In the genomic region with DNA sequence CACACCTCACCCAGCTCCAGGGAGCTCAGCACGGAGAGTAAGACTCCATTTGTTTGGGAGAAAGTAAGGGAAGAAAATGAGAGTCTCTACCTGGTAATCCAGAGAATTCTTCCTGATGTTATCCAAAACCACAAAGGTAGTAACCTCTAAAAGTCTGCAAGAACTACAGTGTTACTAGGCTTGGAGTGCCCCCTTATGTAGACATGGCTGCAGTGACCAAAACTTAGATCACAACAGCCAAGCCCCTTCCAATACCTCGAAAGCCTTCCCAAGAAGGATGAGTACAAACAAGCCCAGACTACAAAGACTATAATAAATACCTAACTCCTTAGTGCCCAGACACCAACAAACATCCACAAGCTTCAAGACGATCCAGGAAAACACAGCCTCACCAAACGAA, we compare ENCODE assay signal across 16 cellular contexts. TPM values are rescaled to one million over a fixed set of nuclear protein-coding genes. Genes with fewer than 3 reads are reported as not detected.
DNase-seq lines count a peak whose midpoint lies in the region; ATAC-seq and TF ChIP-seq lines count a peak whose summit lies in the region.
"Had no signal": no experiment of that assay in that cellular context is flagged by ENCODE, and none has a peak within 500 bp of the region (broad histone marks: within the 10 kb centered on the region; RNA-seq: fewer than 3 reads in every experiment).

No MANE protein-coding gene starts in this region.

- H3K4me3 ChIP-seq in SK-N-SH (ENCODE audit: low read depth in 2 of 2, low read length in 1 of 2), result no peak overlapping the region
- H3K4me3 ChIP-seq: A549, gastrocnemius medialis, upper lobe of left lung had no signal

- no peaks in the 10 kb centered on the region for H3K27me3 Mint-ChIP-seq in activated CD4-positive, alpha-beta memory T cell treated with anti-CD3 and anti-CD28 coated beads, Interleukin-2, amount 10 ng/mL, durations not matched to agents 7 days and 5 days
- no peaks in the 10 kb centered on the region for H3K27me3 Mint-ChIP-seq in stimulated activated memory B cell treated with anti-CD40 and anti-IgM and Interleukin-4, amounts not matched to agents 10 μg/mL and 1 μg/mL and 100 μg/mL, for 72 hours

- no peak overlapping the region for H3K27ac ChIP-seq in SK-N-SH (ENCODE audit: low read depth in 2 of 2, low read length in 1 of 2)
- H3K27ac ChIP-seq: A549, gastrocnemius medialis, upper lobe of left lung had no signal

- in situ Hi-C loops in G401 (cut with HindIII; ENCODE audit: low sequenced_read_pairs), result no loop called here

- no peak overlapping the region for H3K4me3 Mint-ChIP-seq in activated CD4-positive, alpha-beta memory T cell treated with anti-CD3 and anti-CD28 coated beads, Interleukin-2, amount 10 ng/mL, durations not matched to agents 7 days and 5 days
- no peak overlapping the region for H3K4me3 Mint-ChIP-seq in stimulated activated memory B cell treated with anti-CD40 and anti-IgM and Interleukin-4, amounts not matched to agents 10 μg/mL and 1 μg/mL and 100 μg/mL, for 72 hours

- no peak for TF ChIP-seq CTCF in SK-N-SH (IDR thresholded peaks at IDR 0.05)

- TF ChIP-seq EP300 in SK-N-SH (IDR thresholded peaks at IDR 0.05; ENCODE audit: borderline replicate concordance in 1 of 2, low read depth in 1 of 2, low read length in 1 of 2), result no peak

- H3K4me2 ChIP-seq in SK-N-SH, result no peak overlapping the region
- H3K4me2 ChIP-seq: A549 had no signal

- H3K4me1 Mint-ChIP-seq in activated CD4-positive, alpha-beta memory T cell treated with anti-CD3 and anti-CD28 coated beads, Interleukin-2, amount 10 ng/mL, durations not matched to agents 7 days and 5 days, result peaks cover 41% of the 10 kb centered on the region
- peaks cover 66% of the 10 kb centered on the region for H3K4me1 Mint-ChIP-seq in stimulated activated memory B cell treated with anti-CD40 and anti-IgM and Interleukin-4, amounts not matched to agents 10 μg/mL and 1 μg/mL and 100 μg/mL, for 72 hours

- no peaks in the 10 kb centered on the region for H3K9me3 ChIP-seq in SK-N-SH
- H3K9me3 ChIP-seq: A549, gastrocnemius medialis, upper lobe of left lung had no signal

- H4K20me1 ChIP-seq in SK-N-SH (ENCODE audit: insufficient read depth), result no peaks in the 10 kb centered on the region

- H3K36me3 Mint-ChIP-seq in activated CD4-positive, alpha-beta memory T cell treated with anti-CD3 and anti-CD28 coated beads, Interleukin-2, amount 10 ng/mL, durations not matched to agents 7 days and 5 days (ENCODE audit: low read depth), result peaks cover 70% of the 10 kb centered on the region
- peaks cover 29% of the 10 kb centered on the region for H3K36me3 Mint-ChIP-seq in stimulated activated memory B cell treated with anti-CD40 and anti-IgM and Interleukin-4, amounts not matched to agents 10 μg/mL and 1 μg/mL and 100 μg/mL, for 72 hours

- CTCF ChIA-PET in SK-N-SH (lab: Yijun Ruan, JAX), result interaction anchor here (1.1 to 1.6 kb wide), 4 partner anchors 35 to 81 kb away, joined by 4 to 5 read pairs (median 4); no protein-coding TSS in a partner anchor
- CTCF ChIA-PET in activated CD4-positive, alpha-beta memory T cell treated with anti-CD3 and anti-CD28 coated beads, Interleukin-2, amount 10 ng/mL, durations not matched to agents 7 days and 5 days (lab: Charles Lee), result no interaction called here

- POLR2A ChIA-PET in SK-N-SH (lab: Yijun Ruan, JAX), result no interaction called here
- POLR2A ChIA-PET in activated CD4-positive, alpha-beta memory T cell treated with anti-CD3 and anti-CD28 coated beads, Interleukin-2, amount 10 ng/mL, durations not matched to agents 7 days and 5 days (lab: Charles Lee), result no interaction called here

- no peaks in the 10 kb centered on the region; the same call in 1 of the 2 replicates for H3K79me2 ChIP-seq in SK-N-SH (ENCODE audit: insufficient read depth)

- H2AFZ ChIP-seq in SK-N-SH (ENCODE audit: low read depth), result no peak overlapping the region

- H3K27ac Mint-ChIP-seq in activated CD4-positive, alpha-beta memory T cell treated with anti-CD3 and anti-CD28 coated beads, Interleukin-2, amount 10 ng/mL, durations not matched to agents 7 days and 5 days, result peak overlapping the region; percentile 50
- no peak overlapping the region for H3K27ac Mint-ChIP-seq in stimulated activated memory B cell treated with anti-CD40 and anti-IgM and Interleukin-4, amounts not matched to agents 10 μg/mL and 1 μg/mL and 100 μg/mL, for 72 hours

- no peaks in the 10 kb centered on the region for H3K9me3 Mint-ChIP-seq in activated CD4-positive, alpha-beta memory T cell treated with anti-CD3 and anti-CD28 coated beads, Interleukin-2, amount 10 ng/mL, durations not matched to agents 7 days and 5 days
- no peaks in the 10 kb centered on the region for H3K9me3 Mint-ChIP-seq in stimulated activated memory B cell treated with anti-CD40 and anti-IgM and Interleukin-4, amounts not matched to agents 10 μg/mL and 1 μg/mL and 100 μg/mL, for 72 hours

- ATAC-seq in SK-N-SH treated with all-trans-retinoic acid at 6 μM for 48 hours, result no peak
- ATAC-seq in stimulated activated memory B cell treated with anti-CD40 and anti-IgM and Interleukin-4, amounts not matched to agents 10 μg/mL and 1 μg/mL and 100 μg/mL, for 72 hours, result no peak
- ATAC-seq: gastrocnemius medialis had no signal

- no peaks in the 10 kb centered on the region for H3K27me3 ChIP-seq in SK-N-SH (ENCODE audit: insufficient read depth)
- H3K27me3 ChIP-seq: gastrocnemius medialis, upper lobe of left lung had no signal

- H3K9ac ChIP-seq in SK-N-SH, result no peak overlapping the region

- H3K4me1 ChIP-seq in SK-N-SH (ENCODE audit: control insufficient read depth in 1 of 2, insufficient read depth in 2 of 2, low read depth in 1 of 2, low read length in 1 of 2), result peaks cover 0 to 14% of the 10 kb centered on the region in 2 experiments; a peak in 1 of 4 replicates

- DNase-seq in SK-N-SH, result no peak
- DNase-seq in G401 (ENCODE audit: low spot score), result peak; percentile 12
- DNase-seq in activated CD4-positive, alpha-beta memory T cell treated with anti-CD3 and anti-CD28 coated beads, Interleukin-2, amount 10 ng/mL, durations not matched to agents 7 days and 5 days, result no peak
- peak; percentile 61 for DNase-seq in islet precursor cell
- DNase-seq in NCI-H1417 treated with DMSO at 0.1 percent for 48 hours (lab: John Stamatoyannopoulos, UW), result no peak
- DNase-seq in SHP77 (lab: John Stamatoyannopoulos, UW), result no peak
- DNase-seq: effector CD8-positive, alpha-beta T cell; gastrocnemius medialis; NCI-H1436 treated with DMSO at 0.1 percent for 48 hours; Right ventricle myocardium superior; upper lobe of left lung had no signal

- peaks cover 0 to 6% of the 10 kb centered on the region in 2 experiments for H3K36me3 ChIP-seq in SK-N-SH (replicated peaks in 1 of 2; ENCODE audit: control insufficient read depth in 1 of 2, insufficient read depth in 2 of 2, low read length in 1 of 2)

- TF ChIP-seq RAD21 in SK-N-SH (IDR thresholded peaks at IDR 0.05; ENCODE audit: low read length), result peak; percentile 17; the same call in 1 of the 2 replicates

- no peaks in the 10 kb centered on the region for H3K9me2 ChIP-seq in SK-N-SH

- WGBS in SK-N-SH (ENCODE audit: low lambda C conversion rate), result 78% methylated on average over 3 of the region's 4 CpGs

- H3F3A ChIP-seq in SK-N-SH (replicated peaks; ENCODE audit: insufficient read depth), result no peaks in the 10 kb centered on the region

TF ChIP-seq in SK-N-SH, 30 proteins besides CTCF, POLR2A, EP300 and RAD21 (continues in another document):
- TF ChIP-seq TEAD4 (IDR thresholded peaks at IDR 0.05; ENCODE audit: borderline replicate concordance, insufficient read depth) (no peak), RXRA (IDR thresholded peaks at IDR 0.05; ENCODE audit: borderline replicate concordance, low read depth) (no peak), MXI1 (IDR thresholded peaks at IDR 0.05; ENCODE audit: low read depth, low read length) (no peak), FOSL2 (IDR thresholded peaks at IDR 0.05; ENCODE audit: borderline replicate concordance, low read depth) (no peak)

TF ChIP-seq in SK-N-SH treated with all-trans-retinoic acid at 6 μM for 48 hours, 23 proteins besides CTCF, POLR2A, EP300 and RAD21 (continues in another document):
- TF ChIP-seq OSR1 (CRISPR knock-in tag; IDR thresholded peaks at IDR 0.05) (no peak), RARB (CRISPR knock-in tag; IDR thresholded peaks at IDR 0.05) (no peak), PPARA (CRISPR knock-in tag; IDR thresholded peaks at IDR 0.05; ENCODE audit: borderline replicate concordance) (no peak)

RNA-seq across cellular contexts. Expression of a gene that starts 4.9 kb away (rescaled TPM):
- polyA plus RNA-seq in SK-N-SH (2012; rRNA removed), result 65.9 and 77.0 TPM in 2 replicates
- 57.4 and 64.3 TPM in 2 replicates for polyA plus RNA-seq in SK-N-SH (2012; cell fraction: cytosol; rRNA removed)
- 31.1 and 39.3 TPM in 2 replicates for polyA plus RNA-seq in SK-N-SH (2012; cell fraction: nucleus; rRNA removed)
- total RNA-seq in G401 (2014; rRNA removed; shearing (Covaris generic)), result 35.9 and 40.3 TPM in 2 replicates
- 100 to 1,000 TPM; 281 to 285 TPM for total RNA-seq in activated CD4-positive, alpha-beta memory T cell treated with anti-CD3 and anti-CD28 coated beads, Interleukin-2, amount 10 ng/mL, durations not matched to agents 7 days and 5 days

RNA-seq across cellular contexts. Expression of a gene that starts 25.2 kb away (rescaled TPM):
- polyA plus RNA-seq in SK-N-SH (2012; rRNA removed), result not detected in 2 replicates
- polyA plus RNA-seq in SK-N-SH (2012; cell fraction: cytosol; rRNA removed), result not detected in 2 replicates
- polyA plus RNA-seq in SK-N-SH (2012; cell fraction: nucleus; rRNA removed), result not detected in 2 replicates
- total RNA-seq in G401 (2014; rRNA removed; shearing (Covaris generic)), result not detected in 2 replicates
- not detected for total RNA-seq in activated CD4-positive, alpha-beta memory T cell treated with anti-CD3 and anti-CD28 coated beads, Interleukin-2, amount 10 ng/mL, durations not matched to agents 7 days and 5 days
- total RNA-seq: kidney epithelial cell, renal cortical epithelial cell, Right ventricle myocardium superior, upper lobe of left lung had no signal
- polyA plus RNA-seq: A549 had no signal

RNA-seq across cellular contexts. Expression of a gene that starts 32.0 kb away (rescaled TPM):
- polyA plus RNA-seq in SK-N-SH (2012; rRNA removed), result 179 and 189 TPM in 2 replicates
- 164 and 176 TPM in 2 replicates for polyA plus RNA-seq in SK-N-SH (2012; cell fraction: cytosol; rRNA removed)
- 53.8 and 76.0 TPM in 2 replicates for polyA plus RNA-seq in SK-N-SH (2012; cell fraction: nucleus; rRNA removed)
- total RNA-seq in G401 (2014; rRNA removed; shearing (Covaris generic)), result 36.2 and 53.0 TPM in 2 replicates
- total RNA-seq in activated CD4-positive, alpha-beta memory T cell treated with anti-CD3 and anti-CD28 coated beads, Interleukin-2, amount 10 ng/mL, durations not matched to agents 7 days and 5 days, result 10 to 100 TPM; 82.4 to 86.1 TPM

RNA-seq across cellular contexts. Expression of a gene that starts 34.9 kb away (rescaled TPM):
- 1.9 and 4.5 TPM in 2 replicates for polyA plus RNA-seq in SK-N-SH (2012; rRNA removed)
- polyA plus RNA-seq in SK-N-SH (2012; cell fraction: cytosol; rRNA removed), result 2.7 and 3.4 TPM in 2 replicates
- polyA plus RNA-seq in SK-N-SH (2012; cell fraction: nucleus; rRNA removed), result 2.3 and 3.0 TPM in 2 replicates
- total RNA-seq in G401 (2014; rRNA removed; shearing (Covaris generic)), result 22.3 and 22.8 TPM in 2 replicates
- total RNA-seq in activated CD4-positive, alpha-beta memory T cell treated with anti-CD3 and anti-CD28 coated beads, Interleukin-2, amount 10 ng/mL, durations not matched to agents 7 days and 5 days, result under 1 TPM; 0.55 to 0.93 TPM

RNA-seq across cellular contexts. Expression of a gene that starts 47.1 kb away (rescaled TPM):
- polyA plus RNA-seq in SK-N-SH (2012; rRNA removed), result 3.7 and 4.4 TPM in 2 replicates
- 1.7 and 3.2 TPM in 2 replicates for polyA plus RNA-seq in SK-N-SH (2012; cell fraction: cytosol; rRNA removed)
- polyA plus RNA-seq in SK-N-SH (2012; cell fraction: nucleus; rRNA removed), result 11.4 and 13.9 TPM in 2 replicates
- total RNA-seq in G401 (2014; rRNA removed; shearing (Covaris generic)), result 8.8 and 15.1 TPM in 2 replicates
- total RNA-seq in activated CD4-positive, alpha-beta memory T cell treated with anti-CD3 and anti-CD28 coated beads, Interleukin-2, amount 10 ng/mL, durations not matched to agents 7 days and 5 days, result 10 to 100 TPM; 29.9 to 31.7 TPM

Comparison
In these comparisons a context has a peak if more than half of its experiments do, and no peak if none do; other contexts are left out.
1. DNase-seq: peak in G401 (single experiment) and islet precursor cell (single experiment); none in SK-N-SH (single experiment), activated CD4-positive, alpha-beta memory T cell treated with anti-CD3 and anti-CD28 coated beads, Interleukin-2, amount 10 ng/mL, durations not matched to agents 7 days and 5 days (single experiment), NCI-H1417 treated with DMSO at 0.1 percent for 48 hours (single experiment) and SHP77 (0 of 2).